Comparison of ENCODE assay signal across 10 cellular contexts in the genomic region with DNA sequence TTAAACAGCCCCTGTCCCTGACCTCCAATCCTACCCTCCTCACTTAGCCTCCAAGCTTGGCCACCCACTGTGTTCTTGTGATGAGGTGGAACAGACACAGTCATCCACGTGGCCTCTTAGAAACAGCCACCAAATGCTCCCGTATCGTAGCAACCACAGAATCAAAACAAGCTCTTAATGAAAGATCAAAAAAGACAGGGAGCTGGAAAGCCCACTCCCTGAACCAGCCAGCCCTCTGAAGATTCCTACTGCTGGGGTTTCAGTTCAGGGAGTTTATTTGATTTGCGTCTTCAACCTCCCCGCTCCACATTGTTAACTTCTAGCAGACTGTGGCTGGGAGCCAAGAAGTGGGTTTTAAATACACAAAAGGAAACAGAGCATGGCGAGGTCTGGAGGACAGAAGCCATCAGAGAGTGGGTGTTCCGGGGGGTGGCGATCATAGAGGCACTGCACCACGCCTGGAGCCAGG.
DNase-seq lines count a peak whose midpoint lies in the region; ATAC-seq and TF ChIP-seq lines count a peak whose summit lies in the region.
"Had no signal": no experiment of that assay in that cellular context is flagged by ENCODE, and none has a peak within 500 bp of the region (broad histone marks: within the 10 kb centered on the region; RNA-seq: fewer than 3 reads in every experiment).

No MANE protein-coding gene starts in this region.

- no peak overlapping the region for H3K4me3 ChIP-seq in body of pancreas
- H3K4me3 ChIP-seq in muscle layer of colon (ENCODE audit: low read depth in 1 of 2, low read length in 2 of 2): no peak overlapping the region
- no peak overlapping the region for H3K4me3 ChIP-seq in ovary
- H3K4me3 ChIP-seq: SK-N-MC, skin epidermis had no signal

- TF ChIP-seq CTCF in body of pancreas (IDR thresholded peaks at IDR 0.05) (no peak), ovary (IDR thresholded peaks at IDR 0.05) (no peak)

- H3K9ac ChIP-seq in muscle layer of colon (ENCODE audit: low read length): no peak overlapping the region

- TF ChIP-seq EP300 in ovary (IDR thresholded peaks at IDR 0.05): no peak

- ATAC-seq in body of pancreas (peak; percentile 18), GM18867 (IDR thresholded peaks at IDR 0.05; ENCODE audit: unreplicated experiment) (no peak), HG03025 (IDR thresholded peaks at IDR 0.05; ENCODE audit: low FRiP score, unreplicated experiment) (no peak)

- 37 to 54% methylated on average over 9 of the region's 9 CpGs for WGBS in body of pancreas, 2 donors
- 11 to 40% (median 23%) methylated on average over 9 of the region's 9 CpGs for WGBS in ovary, 3 donors

- intact Hi-C loops in body of pancreas (cut with DNase I) (no loop called here), ovary (cut with DNase I) (loop anchor here in 1 of 4 donors (10.0 kb wide), 1 partner anchor 299 kb away; no protein-coding TSS in a partner anchor)

- no peak for TF ChIP-seq POLR2A in body of pancreas (IDR thresholded peaks at IDR 0.05)
- TF ChIP-seq POLR2A in ovary (IDR thresholded peaks at IDR 0.05): no peak

- H3K27me3 ChIP-seq in body of pancreas (no peaks in the 10 kb centered on the region), muscle layer of colon (ENCODE audit: control insufficient read depth in 1 of 2, insufficient read depth in 2 of 2, low read length in 2 of 2) (no peaks in the 10 kb centered on the region), ovary (no peaks in the 10 kb centered on the region)

- H3K36me3 ChIP-seq in body of pancreas (replicated peaks in 1 of 2; ENCODE audit: insufficient read depth in 1 of 2, low read depth in 2 of 2) (no peaks in the 10 kb centered on the region), muscle layer of colon (ENCODE audit: insufficient read depth, low read length) (no peaks in the 10 kb centered on the region), ovary (no peaks in the 10 kb centered on the region)

- H3K27ac ChIP-seq in body of pancreas: no peak overlapping the region
- H3K27ac ChIP-seq in muscle layer of colon (ENCODE audit: low read depth, low read length): peak overlapping the region; percentile 31
- no peak overlapping the region for H3K27ac ChIP-seq in ovary
- H3K27ac ChIP-seq: SK-N-MC, skin epidermis had no signal

- in situ Hi-C loops in Caki2 (cut with HindIII; ENCODE audit: low pct_unique_long_range_greater_than_20kb, low sequenced_read_pairs): no loop called here

- H3K9me3 ChIP-seq in body of pancreas (no peaks in the 10 kb centered on the region), muscle layer of colon (ENCODE audit: low read length) (no peaks in the 10 kb centered on the region), ovary (no peaks in the 10 kb centered on the region)

- H3K4me1 ChIP-seq in body of pancreas: no peaks in the 10 kb centered on the region
- peaks cover 12% of the 10 kb centered on the region for H3K4me1 ChIP-seq in muscle layer of colon (ENCODE audit: insufficient read depth, low read length)
- no peaks in the 10 kb centered on the region for H3K4me1 ChIP-seq in ovary (ENCODE audit: insufficient read depth)

- DNase-seq in Caki2 (ENCODE audit: low read depth) (peak; percentile 99), NCI-H128 (lab: John Stamatoyannopoulos, UW; ENCODE audit: unreplicated experiment) (peak; percentile 66), body of pancreas (no peak), activated gamma-delta T cell (lab: John Stamatoyannopoulos, UW) (no peak), ovary (no peak)

Comparison
In these comparisons a context has a peak if more than half of its experiments do, and no peak if none do; other contexts are left out.
1. DNase-seq: peak in Caki2 (single experiment) and NCI-H128 (single experiment); none in body of pancreas (0 of 4), activated gamma-delta T cell (single experiment) and ovary (0 of 5).